30 cellular contexts compared by ENCODE assay signal in genomic region chr15:57916695-57917094, GRCh38.
DNase-seq lines count a peak whose midpoint lies in the region; ATAC-seq, FAIRE-seq and TF ChIP-seq lines count a peak whose summit lies in the region.
"Had no signal": no experiment of that assay in that cellular context is flagged by ENCODE, and none has a peak within 500 bp of the region (broad histone marks: within the 10 kb centered on the region; RNA-seq: fewer than 3 reads in every experiment).

No MANE protein-coding gene starts in this region.

- H3K27ac ChIP-seq in VCaP (peak overlapping the region; percentile 77; the same call in 1 of the 2 replicates), pancreas (peak overlapping the region in 3 of 4 donors; percentile 6 to 38 (median 17))
- H3K27ac ChIP-seq: C4-2B, SJSA1 had no signal

- ATAC-seq in pancreas (peak; percentile 39 to 86 (median 74)), HG02970 (IDR thresholded peaks at IDR 0.05; ENCODE audit: low FRiP score, unreplicated experiment) (no peak)
- ATAC-seq: CD8-positive, alpha-beta T cell; HCT116; K562 had no signal

- 50 to 51% methylated on average over 8 of the region's 8 CpGs for WGBS in pancreas, 2 donors

- intact Hi-C loops in pancreas (cut with DNase I) = no loop called here

- TF ChIP-seq CTCF in VCaP (conservative IDR thresholded peaks at IDR 0.05) (no peak), pancreas (IDR thresholded peaks at IDR 0.05) (no peak)

- no peaks in the 10 kb centered on the region for H3K27me3 ChIP-seq in pancreas
- H3K27me3 ChIP-seq: SJSA1 had no signal

- no peak for FAIRE-seq in pancreas (lab: Jason Lieb, UNC)
- FAIRE-seq: GM12891, GM19239, H1, HTR-8/SVneo, K562, RCC 7860 had no signal

- no peaks in the 10 kb centered on the region for H3K36me3 ChIP-seq in pancreas
- H3K36me3 ChIP-seq: SJSA1 had no signal

- no peaks in the 10 kb centered on the region for H3K9me3 ChIP-seq in pancreas
- H3K9me3 ChIP-seq: Caco-2, SJSA1 had no signal

- H3K4me1 ChIP-seq in pancreas = no peaks in the 10 kb centered on the region
- H3K4me1 ChIP-seq: Caco-2, SJSA1 had no signal

- no peak overlapping the region for H3K4me3 ChIP-seq in pancreas
- H3K4me3 ChIP-seq: K562, SJSA1 had no signal

- DNase-seq in NCI-H226 = peak; percentile 80
- peak; percentile 78 for DNase-seq in left kidney (ENCODE audit: low read depth, low spot score)
- DNase-seq in pancreas = peak in 4 of 6 donors; percentile 38 to 42 (median 40)
- no peak for DNase-seq in activated gamma-delta T cell (lab: John Stamatoyannopoulos, UW)
- DNase-seq in HCEC 1CT = no peak
- DNase-seq: Caco-2; CD8-positive, alpha-beta T cell; DMS 273 treated with DMSO at 0.1 percent for 48 hours; DMS79; GF-D8; Kasumi-1; MV-4-11; NCI-H1105; NCI-H1436 treated with DMSO at 0.1 percent for 48 hours; NCI-H1930; NCI-H2107; NCI-H446; NCI-H524 treated with DMSO at 0.1 percent for 48 hours; NCI-H774 had no signal

Comparison
In these comparisons a context has a peak if more than half of its experiments do, and no peak if none do; other contexts are left out.
1. DNase-seq: peak in NCI-H226 (single experiment), left kidney (single experiment) and pancreas (4 of 6); none in activated gamma-delta T cell (single experiment) and HCEC 1CT (single experiment).